ENCODE assay signal across 32 cellular contexts in genomic region chr10:121853950-121854349, GRCh38.
"Had no signal": no experiment of that assay in that cellular context is flagged by ENCODE, and none has a peak within 500 bp of the region (broad histone marks: within the 10 kb centered on the region; RNA-seq: fewer than 3 reads in every experiment).

No MANE protein-coding gene starts in this region.

- H3K27ac ChIP-seq: ascending aorta, cardiac muscle cell, WERI-Rb-1 had no signal

- H3K4me3 ChIP-seq: ascending aorta, cardiac muscle cell had no signal

- H3K9me3 ChIP-seq: ascending aorta had no signal

- DNase-seq: activated CD4-positive, alpha-beta memory T cell treated with anti-CD3 and anti-CD28 coated beads, Interleukin-2, amount 10 ng/mL, durations not matched to agents 7 days and 5 days; activated CD4-positive, alpha-beta T cell treated with anti-CD3 and anti-CD28 coated beads for 1 hour; activated CD4-positive, alpha-beta T cell treated with anti-CD3 and anti-CD28 coated beads for 36 hours; activated CD4-positive, alpha-beta T cell treated with anti-CD3 and anti-CD28 coated beads, Interleukin-2, amount 10 ng/mL, durations not matched to agents 24 days and 14 days; activated CD4-positive, alpha-beta T cell treated with anti-CD3 and anti-CD28 coated beads, Interleukin-2, amount 50 U/mL, for 1 hour; activated CD4-positive, alpha-beta T cell treated with anti-CD3 and anti-CD28 coated beads, Interleukin-2, amount 50 U/mL, for 4 hours; activated CD4-positive, CD25-positive, alpha-beta regulatory T cell; activated CD8-positive, alpha-beta memory T cell treated with anti-CD3 and anti-CD28 coated beads for 24 hours; activated CD8-positive, alpha-beta memory T cell treated with anti-CD3 and anti-CD28 coated beads, Interleukin-2, amount 10 ng/mL, durations not matched to agents 7 days and 5 days; activated CD8-positive, alpha-beta memory T cell treated with anti-CD3 and anti-CD28 coated beads, Interleukin-2, amount 50 U/mL, for 48 hours; activated CD8-positive, alpha-beta T cell treated with anti-CD3 and anti-CD28 coated beads, Interleukin-2, amount 10 ng/mL, durations not matched to agents 7 days and 5 days; activated effector memory CD4-positive, alpha-beta T cell treated with Interleukin-2 at 50 U/mL for 16 hours; activated gamma-delta T cell; activated naive CD4-positive, alpha-beta T cell treated with anti-CD3 and anti-CD28 coated beads, Interleukin-2, amount 10 ng/mL, durations not matched to agents 7 days and 5 days; activated naive CD4-positive, alpha-beta T cell treated with Interleukin-2 at 50 U/mL for 16 hours; activated naive CD8-positive, alpha-beta T cell treated with anti-CD3 and anti-CD28 coated beads, Interleukin-2, amount 10 ng/mL, durations not matched to agents 7 days and 5 days; activated naive CD8-positive, alpha-beta T cell treated with anti-CD3 and anti-CD28 coated beads, Interleukin-2, amount 50 U/mL, for 24 hours; activated T-cell treated with anti-CD3 and anti-CD28 coated beads, Interleukin-2, amount 50 U/mL, for 24 hours; activated T-cell treated with anti-CD3 and anti-CD28 coated beads, Interleukin-2, amount 50 U/mL, for 48 hours; amygdala; anterior cingulate cortex; caudate nucleus; cerebellar nuclear complex; T-cell; T-helper 17 cell; WERI-Rb-1 had no signal

- H3K4me1 ChIP-seq: ascending aorta had no signal

- H3K27me3 ChIP-seq: ascending aorta, cardiac muscle cell had no signal

- FAIRE-seq: bronchial epithelial cell, TTC549 had no signal

- ATAC-seq: activated CD4-positive, alpha-beta T cell treated with anti-CD3 and anti-CD28 coated beads for 36 hours; activated CD4-positive, CD25-positive, alpha-beta regulatory T cell treated with anti-CD3 and anti-CD28 coated beads, Interleukin-2, amount 50 U/mL, for 24 hours; activated CD8-positive, alpha-beta memory T cell treated with anti-CD3 and anti-CD28 coated beads, Interleukin-2, amount 10 ng/mL, durations not matched to agents 7 days and 5 days; activated CD8-positive, alpha-beta T cell treated with anti-CD3 and anti-CD28 coated beads, Interleukin-2, amount 10 ng/mL, durations not matched to agents 7 days and 5 days; activated naive CD8-positive, alpha-beta T cell treated with anti-CD3 and anti-CD28 coated beads, Interleukin-2, amount 50 U/mL, for 24 hours; T-cell; T-helper 17 cell; WTC11 had no signal
